In genomic region chr2:109321570-109321969, GRCh38 we compare ENCODE assay signal across 11 cellular contexts.
A peak's percentile ranks its signal among the peaks of the same experiment; 100 is the strongest.
DNase-seq lines count a peak whose midpoint lies in the region; ATAC-seq and TF ChIP-seq lines count a peak whose summit lies in the region.
"Had no signal": no experiment of that assay in that cellular context is flagged by ENCODE, and none has a peak within 500 bp of the region (broad histone marks: within the 10 kb centered on the region; RNA-seq: fewer than 3 reads in every experiment).

No MANE protein-coding gene starts in this region.

- ATAC-seq in Right ventricle myocardium inferior, result no peak

- H3K9me3 Mint-ChIP-seq in MCF 10A (ENCODE audit: unreplicated experiment) (no peaks in the 10 kb centered on the region), mesothelial cell of epicardium (no peaks in the 10 kb centered on the region)

- peak overlapping the region; percentile 71 for H3K27ac Mint-ChIP-seq in MCF 10A (ENCODE audit: low read depth, unreplicated experiment)
- peak overlapping the region; percentile 28 for H3K27ac Mint-ChIP-seq in mesothelial cell of epicardium

- 51% methylated on average over 3 of the region's 3 CpGs for WGBS in urinary bladder

- POLR2A ChIA-PET in MCF 10A (lab: Yijun Ruan, JAX), result interaction anchor here (0.9 to 2.9 kb wide), 4 partner anchors 11 to 108 kb away, joined by 4 to 12 read pairs (median 8); no protein-coding TSS in a partner anchor

- no peaks in the 10 kb centered on the region for H3K36me3 ChIP-seq in cardiac muscle cell
- no peaks in the 10 kb centered on the region for H3K36me3 ChIP-seq in urinary bladder (ENCODE audit: insufficient read depth)

- H3K4me1 ChIP-seq in cardiac muscle cell (ENCODE audit: low read depth) (peaks cover 11% of the 10 kb centered on the region), urinary bladder (ENCODE audit: insufficient read depth) (no peaks in the 10 kb centered on the region)

- peaks cover 13% of the 10 kb centered on the region for H3K36me3 Mint-ChIP-seq in MCF 10A (ENCODE audit: insufficient read depth, unreplicated experiment)
- no peaks in the 10 kb centered on the region for H3K36me3 Mint-ChIP-seq in mesothelial cell of epicardium

- no TSS peak for BruUV-seq in MCF 10A (replicated peaks; lab: Mats Ljungman, UMichigan)

- DNase-seq in cardiac muscle cell (ENCODE audit: low read depth in 1 of 2, low spot score in 1 of 2) (peak in 1 of 2 donors; percentile 78), Right ventricle myocardium inferior (ENCODE audit: missing footprints) (no peak), MCF 10A (ENCODE audit: unreplicated experiment) (peak; percentile 64), mesothelial cell of epicardium (ENCODE audit: low spot score in 2 of 2, unreplicated experiment in 2 of 2) (no peak), NCI-H128 (lab: John Stamatoyannopoulos, UW; ENCODE audit: unreplicated experiment) (no peak), mucosa of gallbladder (ENCODE audit: low spot score) (no peak)
- no peak for DNase-seq in activated effector memory CD4-positive, alpha-beta T cell treated with anti-CD3 and anti-CD28 coated beads, Interleukin-2, amount 50 U/mL, for 16 hours
- DNase-seq: ACHN; GF-D8; stimulated activated CD4-positive, alpha-beta T cell treated with anti-CD3 and anti-CD28 coated beads, Interleukin-15, amount 100 ng/mL, for 24 hours had no signal

- CTCF ChIA-PET in MCF 10A (lab: Yijun Ruan, JAX), result interaction anchor here (0.7 kb wide), 2 partner anchors 81 to 146 kb away, joined by 3 read pairs; no protein-coding TSS in a partner anchor

- peaks cover 22% of the 10 kb centered on the region for H3K27me3 ChIP-seq in cardiac muscle cell

- H3K4me3 ChIP-seq in cardiac muscle cell (no peak overlapping the region), urinary bladder (ENCODE audit: low read depth, low read length) (no peak overlapping the region)

- peak; percentile 42 for TF ChIP-seq CTCF in cardiac muscle cell (IDR thresholded peaks at IDR 0.05; ENCODE audit: low read depth, low read length)
- TF ChIP-seq CTCF in MCF 10A (IDR thresholded peaks at IDR 0.05; ENCODE audit: unreplicated experiment), result no peak
- no peak for TF ChIP-seq CTCF in mesothelial cell of epicardium (IDR thresholded peaks at IDR 0.05; ENCODE audit: unreplicated experiment)

- H3K27ac ChIP-seq in cardiac muscle cell (no peak overlapping the region), urinary bladder (ENCODE audit: low read depth) (peak overlapping the region; percentile 48)

- peak overlapping the region; percentile 63 for H3K4me3 Mint-ChIP-seq in MCF 10A (ENCODE audit: unreplicated experiment)
- H3K4me3 Mint-ChIP-seq in mesothelial cell of epicardium, result no peak overlapping the region

- H3K9me3 ChIP-seq in cardiac muscle cell (ENCODE audit: low read depth), result no peaks in the 10 kb centered on the region

- intact Hi-C loops in Right ventricle myocardium inferior (cut with DNase I), result loop anchor here (5.0 kb wide), 2 partner anchors 39 to 74 kb away; no protein-coding TSS in a partner anchor
- intact Hi-C loops in MCF 10A (cut with micrococcal nuclease), result loop anchor here (5.0 kb wide), 2 partner anchors 79 to 194 kb away; partner anchors contain the start of gene SH3RF3

- H3K4me1 Mint-ChIP-seq in MCF 10A (ENCODE audit: insufficient read depth, unreplicated experiment) (peaks cover 53% of the 10 kb centered on the region), mesothelial cell of epicardium (peaks cover 33% of the 10 kb centered on the region)

- H3K27me3 Mint-ChIP-seq in MCF 10A (ENCODE audit: insufficient read depth, unreplicated experiment), result no peaks in the 10 kb centered on the region
- H3K27me3 Mint-ChIP-seq in mesothelial cell of epicardium (ENCODE audit: low read depth), result peaks cover 20% of the 10 kb centered on the region
